In genomic region chrX:133776072-133776471, GRCh38 we compare ENCODE assay signal across 9 cellular contexts.
DNase-seq lines count a peak whose midpoint lies in the region; ATAC-seq and TF ChIP-seq lines count a peak whose summit lies in the region.
"Had no signal": no experiment of that assay in that cellular context is flagged by ENCODE, and none has a peak within 500 bp of the region (broad histone marks: within the 10 kb centered on the region; RNA-seq: fewer than 3 reads in every experiment).

No MANE protein-coding gene starts in this region.

- TF ChIP-seq CTCF in choroid plexus epithelial cell (conservative IDR thresholded peaks at IDR 0.05; ENCODE audit: low read depth, low read length) = peak; percentile 67
- peak; percentile 53 for TF ChIP-seq CTCF in retinal pigment epithelial cell (conservative IDR thresholded peaks at IDR 0.05; ENCODE audit: low read depth, low read length)

- H3K27me3 ChIP-seq in SJCRH30 = no peaks in the 10 kb centered on the region

- H3K36me3 ChIP-seq in SJCRH30 = no peaks in the 10 kb centered on the region
- H3K36me3 ChIP-seq: BLaER1 had no signal

- H3K4me3 ChIP-seq in SJCRH30 (no peak overlapping the region), choroid plexus epithelial cell (ENCODE audit: low read depth, low read length) (no peak overlapping the region), retinal pigment epithelial cell (ENCODE audit: low read length) (no peak overlapping the region)
- H3K4me3 ChIP-seq: BLaER1 had no signal

- H3K9me3 ChIP-seq in SJCRH30 (replicated peaks) = no peaks in the 10 kb centered on the region
- H3K9me3 ChIP-seq: BLaER1 had no signal

- peaks cover 7% of the 10 kb centered on the region for H3K4me1 ChIP-seq in SJCRH30

- DNase-seq in NCI-H1436 (lab: John Stamatoyannopoulos, UW) (peak; percentile 20), NCI-H1436 treated with DMSO at 0.1 percent for 48 hours (lab: John Stamatoyannopoulos, UW) (no peak), SJCRH30 (peak; percentile 11 to 40), choroid plexus epithelial cell (ENCODE audit: low read depth) (peak; percentile 10), retinal pigment epithelial cell (ENCODE audit: low read depth) (no peak)

- ATAC-seq in GM21367 (IDR thresholded peaks at IDR 0.05; ENCODE audit: unreplicated experiment) (no peak), HG03457 (IDR thresholded peaks at IDR 0.05; ENCODE audit: unreplicated experiment) (no peak), GM21786 (IDR thresholded peaks at IDR 0.05; ENCODE audit: unreplicated experiment) (no peak)

- no peak overlapping the region for H3K27ac ChIP-seq in SJCRH30
- H3K27ac ChIP-seq: BLaER1 had no signal

Comparison
In these comparisons a context has a peak if more than half of its experiments do, and no peak if none do; other contexts are left out.
1. DNase-seq: peak in NCI-H1436 (single experiment), SJCRH30 (2 of 2) and choroid plexus epithelial cell (single experiment); none in NCI-H1436 treated with DMSO at 0.1 percent for 48 hours (single experiment) and retinal pigment epithelial cell (single experiment).